In the genomic region with DNA sequence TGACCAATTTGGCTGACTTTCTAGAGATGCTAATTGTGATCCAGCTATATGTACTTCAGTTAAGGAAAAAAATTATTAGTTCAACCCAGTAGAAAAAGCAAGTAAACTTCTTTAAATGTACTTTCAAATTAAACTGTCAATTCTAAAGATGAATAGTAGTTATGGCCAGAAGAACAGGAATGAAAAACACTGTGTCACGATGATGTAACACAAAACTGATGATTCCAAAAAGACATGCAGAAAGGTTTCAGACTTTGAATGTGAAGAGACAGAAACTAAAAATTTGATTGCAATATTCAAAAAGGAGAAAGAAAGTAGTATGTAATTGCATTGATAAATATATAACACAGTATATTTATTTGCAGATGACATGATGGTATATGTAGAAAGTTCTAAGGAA, we compare ENCODE assay signal across 18 cellular contexts.
DNase-seq lines count a peak whose midpoint lies in the region; ATAC-seq, FAIRE-seq and TF ChIP-seq lines count a peak whose summit lies in the region.
"Had no signal": no experiment of that assay in that cellular context is flagged by ENCODE, and none has a peak within 500 bp of the region (broad histone marks: within the 10 kb centered on the region; RNA-seq: fewer than 3 reads in every experiment).

No MANE protein-coding gene starts in this region.

- SMC1A ChIA-PET in GM12878 (lab: Charles Lee; ENCODE audit: uncharacterized antibody, unreplicated experiment), result interaction anchor here (1.0 to 3.5 kb wide), 3 partner anchors 9 to 133 kb away, joined by 3 to 17 read pairs (median 4); no protein-coding TSS in a partner anchor

- RAD21 ChIA-PET in GM12878 (lab: Charles Lee; ENCODE audit: unreplicated experiment), result no interaction called here

- H4K20me1 ChIP-seq in GM12878 (ENCODE audit: control insufficient read depth, insufficient read depth), result no peaks in the 10 kb centered on the region

- H2AFZ ChIP-seq in GM12878 (ENCODE audit: control insufficient read depth, low read depth, low read length), result no peak overlapping the region
- H2AFZ ChIP-seq: GM23338 had no signal

- H3K4me1 ChIP-seq in GM12878 (ENCODE audit: control insufficient read depth, insufficient read depth, low read length), result no peaks in the 10 kb centered on the region; the same call in 1 of the 2 replicates
- H3K4me1 ChIP-seq in prostate gland (replicated peaks), result no peaks in the 10 kb centered on the region

- in situ Hi-C loops in GM12878 (cut with MboI), result no loop called here

- peak; percentile 53 for FAIRE-seq in D721Med (lab: Jason Lieb, UNC)
- peak; percentile 13 for FAIRE-seq in GM12878 (lab: Jason Lieb, UNC)
- FAIRE-seq: GM18507 had no signal

- H3K4me2 ChIP-seq in GM12878 (ENCODE audit: control insufficient read depth, insufficient read depth), result no peak overlapping the region
- H3K4me2 ChIP-seq: GM23338 had no signal

- no peak overlapping the region for H3K4me3 ChIP-seq in GM12878
- H3K4me3 ChIP-seq in prostate gland, result no peak overlapping the region
- H3K4me3 ChIP-seq: GM23338 had no signal

- H3K27me3 ChIP-seq in GM12878 (replicated peaks in 1 of 2; ENCODE audit: control insufficient read depth in 2 of 2, insufficient read depth in 2 of 2, low read length in 1 of 2), result no peaks in the 10 kb centered on the region
- H3K27me3 ChIP-seq in prostate gland (replicated peaks; ENCODE audit: insufficient read depth), result no peaks in the 10 kb centered on the region

- POLR2A ChIA-PET in GM12878 (lab: Charles Lee), result no interaction called here

- intact Hi-C loops in GM12878 (cut with micrococcal nuclease; ENCODE audit: unreplicated experiment) (no loop called here), prostate gland (cut with DNase I) (no loop called here)

- H3K9ac ChIP-seq in GM12878 (ENCODE audit: control insufficient read depth, insufficient read depth, low read length), result no peak overlapping the region

- no peak for TF ChIP-seq CTCF in D721Med (IDR thresholded peaks at IDR 0.05; ENCODE audit: insufficient read depth, missing control alignments)
- no peak for TF ChIP-seq CTCF in GM12878 (IDR thresholded peaks at IDR 0.05 in 2 of 3, conservative IDR thresholded peaks at IDR 0.05 in 1 of 3; ENCODE audit: control insufficient read depth in 2 of 3, extremely low read depth in 1 of 3, insufficient read depth in 1 of 3, low read depth in 3 of 3, low read length in 3 of 3)
- no peak for TF ChIP-seq CTCF in prostate gland (IDR thresholded peaks at IDR 0.05)

- H3K9me3 ChIP-seq in GM12878 (replicated peaks; ENCODE audit: control insufficient read depth, insufficient read depth, low read length), result no peaks in the 10 kb centered on the region
- H3K9me3 ChIP-seq in prostate gland, result no peaks in the 10 kb centered on the region

- no peak for TF ChIP-seq RAD21 in GM12878 (IDR thresholded peaks at IDR 0.05; ENCODE audit: insufficient read depth, low read depth, low read length)

- no TSS peak for BruUV-seq in GM12878 (replicated peaks; lab: Mats Ljungman, UMichigan)

- H3K36me3 ChIP-seq in GM12878 (ENCODE audit: control insufficient read depth in 2 of 2, insufficient read depth in 2 of 2, low read length in 1 of 2) (no peaks in the 10 kb centered on the region), prostate gland (no peaks in the 10 kb centered on the region)

- no peak for TF ChIP-seq POLR2A in GM12878 (IDR thresholded peaks at IDR 0.05; ENCODE audit: low read depth, low read length)
- TF ChIP-seq POLR2A in prostate gland (IDR thresholded peaks at IDR 0.05), result no peak

- H3K27ac ChIP-seq in GM12878 (ENCODE audit: control insufficient read depth, insufficient read depth) (no peak overlapping the region), prostate gland (no peak overlapping the region)

- H3K79me2 ChIP-seq in GM12878 (ENCODE audit: control insufficient read depth, insufficient read depth, low read length), result no peaks in the 10 kb centered on the region

- CTCF ChIA-PET in GM12878 (lab: Yijun Ruan, JAX), result interaction anchor here (0.8 to 0.9 kb wide), 2 partner anchors 16 to 392 kb away, joined by 3 to 5 read pairs; no protein-coding TSS in a partner anchor

- no peak for DNase-seq in D721Med (ENCODE audit: insufficient read length, low spot score)
- peak; percentile 24 for DNase-seq in NCI-H460 (ENCODE audit: extremely low read depth, low read depth)
- DNase-seq in GM12878 (ENCODE audit: low read depth, low spot score), result no peak
- DNase-seq in fibroblast of peridontal ligament (ENCODE audit: extremely low read depth), result peak; percentile 8
- DNase-seq in SKM-1 (lab: John Stamatoyannopoulos, UW; ENCODE audit: unreplicated experiment), result no peak
- no peak for DNase-seq in prostate gland (ENCODE audit: low spot score)
- no peak for DNase-seq in NCI-H2171 (lab: John Stamatoyannopoulos, UW)
- DNase-seq: C1 segment of cervical spinal cord; Calu3; CD4-positive, alpha-beta memory T cell; COR-L47; DMS153; DND-41; H9 had no signal

- WGBS in GM12878 (ENCODE audit: insufficient coverage, insufficient replicate concordance, low lambda C conversion rate, missing lambda C conversion rate), result 60% methylated on average over 1 of the region's 1 CpG
- 58% methylated on average over 1 of the region's 1 CpG for WGBS in prostate gland

- ATAC-seq in GM12878 (no peak), HG03460 (IDR thresholded peaks at IDR 0.05; ENCODE audit: unreplicated experiment) (no peak)
- ATAC-seq: GM23338, HCT116 had no signal

- TF ChIP-seq EP300 in GM12878 (IDR thresholded peaks at IDR 0.05; ENCODE audit: borderline replicate concordance in 1 of 2, control insufficient read depth in 1 of 2, low read depth in 2 of 2, low read length in 2 of 2), result no peak

TF ChIP-seq in GM12878, 131 proteins besides CTCF, POLR2A, EP300 and RAD21:
- no peak for TF ChIP-seq POLR2AphosphoS5 (IDR thresholded peaks at IDR 0.05; ENCODE audit: low read length)
- TF ChIP-seq RB1 (IDR thresholded peaks at IDR 0.05; ENCODE audit: borderline replicate concordance), result no peak
- no peak for TF ChIP-seq REST (IDR thresholded peaks at IDR 0.05; ENCODE audit: low read depth, low read length)
- no peak for TF ChIP-seq JUNB (IDR thresholded peaks at IDR 0.05)
- no peak for TF ChIP-seq YBX1 (IDR thresholded peaks at IDR 0.05)
- TF ChIP-seq, protein P1, sequence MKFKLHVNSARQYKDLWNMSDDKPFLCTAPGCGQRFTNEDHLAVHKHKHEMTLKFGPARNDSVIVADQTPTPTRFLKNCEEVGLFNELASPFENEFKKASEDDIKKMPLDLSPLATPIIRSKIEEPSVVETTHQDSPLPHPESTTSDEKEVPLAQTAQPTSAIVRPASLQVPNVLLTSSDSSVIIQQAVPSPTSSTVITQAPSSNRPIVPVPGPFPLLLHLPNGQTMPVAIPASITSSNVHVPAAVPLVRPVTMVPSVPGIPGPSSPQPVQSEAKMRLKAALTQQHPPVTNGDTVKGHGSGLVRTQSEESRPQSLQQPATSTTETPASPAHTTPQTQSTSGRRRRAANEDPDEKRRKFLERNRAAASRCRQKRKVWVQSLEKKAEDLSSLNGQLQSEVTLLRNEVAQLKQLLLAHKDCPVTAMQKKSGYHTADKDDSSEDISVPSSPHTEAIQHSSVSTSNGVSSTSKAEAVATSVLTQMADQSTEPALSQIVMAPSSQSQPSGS (IDR thresholded peaks at IDR 0.05; ENCODE audit: low read length), result no peak
- no peak for TF ChIP-seq SUPT20H (IDR thresholded peaks at IDR 0.05; ENCODE audit: borderline replicate concordance, control insufficient read depth, low read depth, low read length)
- no peak for TF ChIP-seq ZBED1 (IDR thresholded peaks at IDR 0.05; ENCODE audit: borderline replicate concordance)
- TF ChIP-seq, protein P2, sequence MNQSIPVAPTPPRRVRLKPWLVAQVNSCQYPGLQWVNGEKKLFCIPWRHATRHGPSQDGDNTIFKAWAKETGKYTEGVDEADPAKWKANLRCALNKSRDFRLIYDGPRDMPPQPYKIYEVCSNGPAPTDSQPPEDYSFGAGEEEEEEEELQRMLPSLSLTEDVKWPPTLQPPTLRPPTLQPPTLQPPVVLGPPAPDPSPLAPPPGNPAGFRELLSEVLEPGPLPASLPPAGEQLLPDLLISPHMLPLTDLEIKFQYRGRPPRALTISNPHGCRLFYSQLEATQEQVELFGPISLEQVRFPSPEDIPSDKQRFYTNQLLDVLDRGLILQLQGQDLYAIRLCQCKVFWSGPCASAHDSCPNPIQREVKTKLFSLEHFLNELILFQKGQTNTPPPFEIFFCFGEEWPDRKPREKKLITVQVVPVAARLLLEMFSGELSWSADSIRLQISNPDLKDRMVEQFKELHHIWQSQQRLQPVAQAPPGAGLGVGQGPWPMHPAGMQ (IDR thresholded peaks at IDR 0.05; ENCODE audit: borderline replicate concordance), result no peak
- TF ChIP-seq MTA2 (IDR thresholded peaks at IDR 0.05; ENCODE audit: low read depth), result no peak
- no peak for TF ChIP-seq CHD2 (IDR thresholded peaks at IDR 0.05; ENCODE audit: borderline replicate concordance, low read depth, low read length)
- TF ChIP-seq SMAD1 (IDR thresholded peaks at IDR 0.05; ENCODE audit: low read depth, partially characterized antibody), result no peak
- TF ChIP-seq EZH2 (IDR thresholded peaks at IDR 0.05; ENCODE audit: borderline replicate concordance, control insufficient read depth, low read depth, low read length), result no peak

Comparison
In these comparisons a context has a peak if more than half of its experiments do, and no peak if none do; other contexts are left out.
1. DNase-seq: peak in NCI-H460 (single experiment) and fibroblast of peridontal ligament (single experiment); none in D721Med (single experiment), GM12878 (single experiment), SKM-1 (single experiment), prostate gland (single experiment) and NCI-H2171 (single experiment).